Comparison of ENCODE assay signal across 9 cellular contexts in genomic region chr15:74723754-74724334, GRCh38. TPM values are rescaled to one million over a fixed set of nuclear protein-coding genes. Genes with fewer than 3 reads are reported as not detected.
A peak's percentile ranks its signal among the peaks of the same experiment; 100 is the strongest.
DNase-seq lines count a peak whose midpoint lies in the region; ATAC-seq and TF ChIP-seq lines count a peak whose summit lies in the region.
"Had no signal": no experiment of that assay in that cellular context is flagged by ENCODE, and none has a peak within 500 bp of the region (broad histone marks: within the 10 kb centered on the region; RNA-seq: fewer than 3 reads in every experiment).

No MANE protein-coding gene starts in this region.

- H3K4me3 Mint-ChIP-seq in activated T-cell treated with anti-CD3 and anti-CD28 coated beads, Interleukin-2, amount 50 U/mL, for 72 hours, result peak overlapping the region in 1 of 2 donors; percentile 11
- no peak overlapping the region for H3K4me3 Mint-ChIP-seq in activated B cell treated with CpG ODN at 0.5 μM for 24 hours
- peak overlapping the region in 1 of 5 donors; percentile 30 for H3K4me3 Mint-ChIP-seq in immature natural killer cell

- H3K27ac Mint-ChIP-seq in activated T-cell treated with anti-CD3 and anti-CD28 coated beads, Interleukin-2, amount 50 U/mL, for 72 hours, result no peak overlapping the region
- H3K27ac Mint-ChIP-seq in activated B cell treated with CpG ODN at 0.5 μM for 24 hours (no peak overlapping the region), immature natural killer cell (no peak overlapping the region)

- DNase-seq in activated T-cell treated with anti-CD3 and anti-CD28 coated beads, Interleukin-2, amount 50 U/mL, for 72 hours, result peak; percentile 12 to 16
- no peak for DNase-seq in activated T-cell treated with anti-CD3 and anti-CD28 coated beads for 4 hours
- peak; percentile 31 for DNase-seq in NCI-H1694 (lab: John Stamatoyannopoulos, UW)
- DNase-seq in activated B cell treated with CpG ODN at 0.5 μM for 24 hours, result no peak
- peak in 2 of 3 donors; percentile 8 to 11 for DNase-seq in immature natural killer cell
- DNase-seq in stimulated activated CD4-positive, alpha-beta T cell treated with anti-CD3 and anti-CD28 coated beads, Interleukin-2, amount 100 ng/mL, for 24 hours, result no peak

- H3K9me3 Mint-ChIP-seq in activated T-cell treated with anti-CD3 and anti-CD28 coated beads, Interleukin-2, amount 50 U/mL, for 72 hours, result no peaks in the 10 kb centered on the region
- no peaks in the 10 kb centered on the region for H3K9me3 Mint-ChIP-seq in activated B cell treated with CpG ODN at 0.5 μM for 24 hours
- H3K9me3 Mint-ChIP-seq in immature natural killer cell, result no peaks in the 10 kb centered on the region

- peak; percentile 19 to 31 for ATAC-seq in activated T-cell treated with anti-CD3 and anti-CD28 coated beads, Interleukin-2, amount 50 U/mL, for 72 hours (replicated peaks in 1 of 2)
- ATAC-seq in activated B cell treated with CpG ODN at 0.5 μM for 24 hours (ENCODE audit: low read depth), result peak; percentile 41
- no peak for ATAC-seq in GM18868 (IDR thresholded peaks at IDR 0.05; ENCODE audit: unreplicated experiment)
- ATAC-seq in HG02970 (IDR thresholded peaks at IDR 0.05; ENCODE audit: low FRiP score, unreplicated experiment), result no peak

- TF ChIP-seq CTCF in activated B cell treated with CpG ODN at 0.5 μM for 24 hours (IDR thresholded peaks at IDR 0.05), result no peak

- CTCF ChIA-PET in activated B cell treated with CpG ODN at 0.5 μM for 24 hours (lab: Charles Lee), result no interaction called here

- H3K4me1 Mint-ChIP-seq in activated T-cell treated with anti-CD3 and anti-CD28 coated beads, Interleukin-2, amount 50 U/mL, for 72 hours (ENCODE audit: low read depth), result peaks cover 19% of the 10 kb centered on the region
- H3K4me1 Mint-ChIP-seq in activated B cell treated with CpG ODN at 0.5 μM for 24 hours, result peaks cover 11% of the 10 kb centered on the region
- H3K4me1 Mint-ChIP-seq in immature natural killer cell, result peaks cover 9 to 12% of the 10 kb centered on the region in 2 donors

- POLR2A ChIA-PET in activated B cell treated with CpG ODN at 0.5 μM for 24 hours (lab: Charles Lee), result no interaction called here

- intact Hi-C loops in activated B cell treated with CpG ODN at 0.5 μM for 24 hours (cut with micrococcal nuclease), result loop anchor here (2.0 kb wide), 1 partner anchor 27 kb away; the partner anchor contains the start of gene EDC3

- no peaks in the 10 kb centered on the region for H3K36me3 Mint-ChIP-seq in activated T-cell treated with anti-CD3 and anti-CD28 coated beads, Interleukin-2, amount 50 U/mL, for 72 hours (ENCODE audit: insufficient read depth in 2 of 2)
- H3K36me3 Mint-ChIP-seq in activated B cell treated with CpG ODN at 0.5 μM for 24 hours (ENCODE audit: low read depth) (no peaks in the 10 kb centered on the region), immature natural killer cell (no peaks in the 10 kb centered on the region)

- H3K27me3 Mint-ChIP-seq in activated T-cell treated with anti-CD3 and anti-CD28 coated beads, Interleukin-2, amount 50 U/mL, for 72 hours (ENCODE audit: low read depth), result peaks cover 19% of the 10 kb centered on the region
- H3K27me3 Mint-ChIP-seq in activated B cell treated with CpG ODN at 0.5 μM for 24 hours (peaks cover 39% of the 10 kb centered on the region), immature natural killer cell (ENCODE audit: low read depth in 3 of 3) (peaks cover 0 to 18% (median 2%) of the 10 kb centered on the region in 3 donors)

RNA-seq across cellular contexts. Expression of gene CYP1A1, which starts 1.5 kb away (rescaled TPM):
- 1 to 10 TPM; 3.4 to 5.4 TPM for total RNA-seq in activated T-cell treated with anti-CD3 and anti-CD28 coated beads, Interleukin-2, amount 50 U/mL, for 72 hours
- 0.49 and 1.3 TPM in 2 replicates for total RNA-seq in activated B cell treated with CpG ODN at 0.5 μM for 24 hours
- polyA plus RNA-seq in immature natural killer cell, result not detected
- total RNA-seq: skeletal muscle tissue had no signal

RNA-seq across cellular contexts. Expression of gene CYP1A2, which starts 24.8 kb away (rescaled TPM):
- not detected for total RNA-seq in activated T-cell treated with anti-CD3 and anti-CD28 coated beads, Interleukin-2, amount 50 U/mL, for 72 hours
- 0.16 TPM in 1 of 2 replicates, not detected in the other for total RNA-seq in activated B cell treated with CpG ODN at 0.5 μM for 24 hours
- not detected for polyA plus RNA-seq in immature natural killer cell
- total RNA-seq: skeletal muscle tissue had no signal

RNA-seq across cellular contexts. Expression of gene EDC3, which starts 28.0 kb away (rescaled TPM):
- total RNA-seq in activated T-cell treated with anti-CD3 and anti-CD28 coated beads, Interleukin-2, amount 50 U/mL, for 72 hours, result 10 to 100 TPM; 50.6 to 52.3 TPM
- total RNA-seq in activated B cell treated with CpG ODN at 0.5 μM for 24 hours, result 44.8 and 49.5 TPM in 2 replicates
- 10 to 100 TPM; 17.4 to 30.4 (median 26.1) TPM for polyA plus RNA-seq in immature natural killer cell

RNA-seq across cellular contexts. Expression of gene CSK, which starts 58.0 kb away (rescaled TPM):
- total RNA-seq in activated T-cell treated with anti-CD3 and anti-CD28 coated beads, Interleukin-2, amount 50 U/mL, for 72 hours, result 100 to 1,000 TPM; 200 to 267 TPM
- total RNA-seq in activated B cell treated with CpG ODN at 0.5 μM for 24 hours, result 540 and 557 TPM in 2 replicates
- 100 to 1,000 TPM in 1 of 3 donors, 10 to 100 TPM in 2; 94.0 to 180 (median 95.9) TPM for polyA plus RNA-seq in immature natural killer cell

Comparison
In these comparisons a context has a peak if more than half of its experiments do, and no peak if none do; other contexts are left out.
1. DNase-seq: peak in activated T-cell treated with anti-CD3 and anti-CD28 coated beads, Interleukin-2, amount 50 U/mL, for 72 hours (2 of 2), NCI-H1694 (single experiment) and immature natural killer cell (2 of 3); none in activated T-cell treated with anti-CD3 and anti-CD28 coated beads for 4 hours (single experiment), activated B cell treated with CpG ODN at 0.5 μM for 24 hours (single experiment) and stimulated activated CD4-positive, alpha-beta T cell treated with anti-CD3 and anti-CD28 coated beads, Interleukin-2, amount 100 ng/mL, for 24 hours (0 of 2).
2. ATAC-seq: peak in activated T-cell treated with anti-CD3 and anti-CD28 coated beads, Interleukin-2, amount 50 U/mL, for 72 hours (2 of 2) and activated B cell treated with CpG ODN at 0.5 μM for 24 hours (single experiment); none in GM18868 (single experiment) and HG02970 (single experiment).